In the genomic region with DNA sequence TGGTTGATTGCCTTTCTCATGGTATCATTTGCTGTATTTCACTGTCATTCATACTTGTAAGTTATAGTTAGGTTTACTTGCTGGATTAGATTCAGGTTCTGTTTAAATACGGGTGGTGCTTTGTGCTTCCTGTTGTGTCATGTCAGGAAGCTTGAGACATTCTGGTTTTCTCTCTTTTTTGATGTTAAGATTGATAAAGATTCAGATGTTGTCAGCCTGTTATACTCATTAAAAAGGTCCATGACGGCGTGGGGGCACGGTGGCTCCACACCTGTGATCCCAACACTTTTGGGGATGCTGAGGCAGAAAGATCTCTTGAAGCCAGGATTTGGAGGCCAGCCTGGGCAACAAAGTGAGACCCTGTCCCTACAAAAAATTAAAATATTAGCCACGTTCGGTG, we compare ENCODE assay signal across 13 cellular contexts. TPM values are rescaled to one million over a fixed set of nuclear protein-coding genes. Genes with fewer than 3 reads are reported as not detected.
A peak's percentile ranks its signal among the peaks of the same experiment; 100 is the strongest.
DNase-seq lines count a peak whose midpoint lies in the region; ATAC-seq and TF ChIP-seq lines count a peak whose summit lies in the region.
"Had no signal": no experiment of that assay in that cellular context is flagged by ENCODE, and none has a peak within 500 bp of the region (broad histone marks: within the 10 kb centered on the region; RNA-seq: fewer than 3 reads in every experiment).

No MANE protein-coding gene starts in this region.

- H3K9me3 Mint-ChIP-seq in activated T-cell treated with anti-CD3 and anti-CD28 coated beads, Interleukin-2, amount 50 U/mL, for 4 hours = no peaks in the 10 kb centered on the region

- no peak for TF ChIP-seq CTCF in fibroblast of pulmonary artery (IDR thresholded peaks at IDR 0.05; ENCODE audit: low read length, missing control alignments)

- peaks cover 32% of the 10 kb centered on the region for H3K36me3 Mint-ChIP-seq in activated T-cell treated with anti-CD3 and anti-CD28 coated beads, Interleukin-2, amount 50 U/mL, for 4 hours (ENCODE audit: insufficient read depth)

- DNase-seq in activated T-cell treated with anti-CD3 and anti-CD28 coated beads for 1 hour (ENCODE audit: low read depth) (peak; percentile 20), activated T-cell treated with anti-CD3 and anti-CD28 coated beads for 4 hours (no peak), fibroblast of pulmonary artery (ENCODE audit: low read depth) (peak; percentile 24), 8988T (no peak), HK-2 (ENCODE audit: unreplicated experiment) (no peak)
- DNase-seq in activated T-cell treated with anti-CD3 and anti-CD28 coated beads, Interleukin-2, amount 50 U/mL, for 4 hours = peak; percentile 12
- peak; percentile 17 for DNase-seq in stimulated activated naive CD8-positive, alpha-beta T cell treated with anti-CD3 and anti-CD28 coated beads, Interleukin-15, Interleukin-2, amounts not matched to agents 100 U/mL and 50 U/mL, for 24 hours
- DNase-seq: gastrocnemius medialis, left colon, NCI-H1105 treated with DMSO at 0.1 percent for 48 hours, NCI-H82 had no signal

- no peaks in the 10 kb centered on the region for H3K27me3 Mint-ChIP-seq in activated T-cell treated with anti-CD3 and anti-CD28 coated beads, Interleukin-2, amount 50 U/mL, for 4 hours (ENCODE audit: low read depth)

- H3K4me3 ChIP-seq in fibroblast of pulmonary artery (replicated peaks; ENCODE audit: low read depth, low read length) = no peak overlapping the region
- H3K4me3 ChIP-seq: gastrocnemius medialis, suprapubic skin had no signal

- H3K4me3 Mint-ChIP-seq in activated T-cell treated with anti-CD3 and anti-CD28 coated beads, Interleukin-2, amount 50 U/mL, for 4 hours = peak overlapping the region; percentile 43

- peaks cover 75% of the 10 kb centered on the region for H3K4me1 Mint-ChIP-seq in activated T-cell treated with anti-CD3 and anti-CD28 coated beads, Interleukin-2, amount 50 U/mL, for 4 hours (ENCODE audit: low read depth)

- peak; percentile 67 to 78 for ATAC-seq in activated T-cell treated with anti-CD3 and anti-CD28 coated beads, Interleukin-2, amount 50 U/mL, for 4 hours
- peak; percentile 25 for ATAC-seq in stimulated activated naive CD8-positive, alpha-beta T cell treated with anti-CD3 and anti-CD28 coated beads, Interleukin-15, Interleukin-2, amounts not matched to agents 100 U/mL and 50 U/mL, for 24 hours
- ATAC-seq in GM21447 (IDR thresholded peaks at IDR 0.05; ENCODE audit: unreplicated experiment) = no peak
- ATAC-seq: gastrocnemius medialis, left colon had no signal

RNA-seq across cellular contexts. Expression of gene NAA16, which starts 45.7 kb away (rescaled TPM):
- 10 to 100 TPM; 20.5 to 23.3 (median 21.3) TPM for total RNA-seq in activated T-cell treated with anti-CD3 and anti-CD28 coated beads, Interleukin-2, amount 50 U/mL, for 4 hours

Comparison
In these comparisons a context has a peak if more than half of its experiments do, and no peak if none do; other contexts are left out.
1. DNase-seq: peak in activated T-cell treated with anti-CD3 and anti-CD28 coated beads for 1 hour (single experiment), activated T-cell treated with anti-CD3 and anti-CD28 coated beads, Interleukin-2, amount 50 U/mL, for 4 hours (single experiment), fibroblast of pulmonary artery (single experiment) and stimulated activated naive CD8-positive, alpha-beta T cell treated with anti-CD3 and anti-CD28 coated beads, Interleukin-15, Interleukin-2, amounts not matched to agents 100 U/mL and 50 U/mL, for 24 hours (single experiment); none in activated T-cell treated with anti-CD3 and anti-CD28 coated beads for 4 hours (single experiment), 8988T (single experiment) and HK-2 (single experiment).